ENCODE assay signal across 8 cellular contexts in genomic region chr2:221571391-221572179, GRCh38. TPM values are rescaled to one million over a fixed set of nuclear protein-coding genes. Genes with fewer than 3 reads are reported as not detected.
DNase-seq lines count a peak whose midpoint lies in the region; ATAC-seq, FAIRE-seq and TF ChIP-seq lines count a peak whose summit lies in the region.

No MANE protein-coding gene starts in this region.

- H3K27me3 ChIP-seq in endothelial cell of umbilical vein (ENCODE audit: control insufficient read depth in 2 of 2, insufficient read depth in 2 of 2, low read length in 2 of 2) (peaks cover 3 to 8% of the 10 kb centered on the region in 2 experiments), mononuclear cell (ENCODE audit: insufficient read depth, low read length) (peaks cover 75% of the 10 kb centered on the region)

- dilution Hi-C loops in endothelial cell of umbilical vein (cut with MboI; ENCODE audit: extremely low pct_ligation_motif_present, low sequenced_read_pairs): no loop called here

- H3K4me1 ChIP-seq in endothelial cell of umbilical vein (ENCODE audit: control insufficient read depth, extremely low read depth, insufficient read depth, low read length): peaks cover 10% of the 10 kb centered on the region
- peaks cover 35% of the 10 kb centered on the region for H3K4me1 ChIP-seq in mononuclear cell (ENCODE audit: insufficient read depth, low read length)

- TF ChIP-seq POLR2A in endothelial cell of umbilical vein (IDR thresholded peaks at IDR 0.05; ENCODE audit: low read depth, low read length): no peak

- BruUV-seq in endothelial cell of umbilical vein (replicated peaks; lab: Mats Ljungman, UMichigan): no TSS peak

- no peaks in the 10 kb centered on the region for H3K36me3 ChIP-seq in endothelial cell of umbilical vein (ENCODE audit: control insufficient read depth in 2 of 2, extremely low read depth in 1 of 2, insufficient read depth in 2 of 2, low read length in 2 of 2)

- peak; percentile 5 for ATAC-seq in GM21367 (IDR thresholded peaks at IDR 0.05; ENCODE audit: unreplicated experiment)

- CTCF ChIA-PET in activated CD4-positive, alpha-beta memory T cell treated with anti-CD3 and anti-CD28 coated beads, Interleukin-2, amount 10 ng/mL, durations not matched to agents 7 days and 5 days (lab: Charles Lee): interaction anchor here (0.9 kb wide), 1 partner anchor 17 kb away, joined by 4 read pairs; no protein-coding TSS in a partner anchor
- CTCF ChIA-PET in endothelial cell of umbilical vein (lab: Charles Lee): interaction anchor here (0.8 to 4.5 kb wide), 6 partner anchors 41 to 1835 kb away, joined by 3 to 87 read pairs (median 4); no protein-coding TSS in a partner anchor

- H3K27ac ChIP-seq in endothelial cell of umbilical vein (ENCODE audit: insufficient read depth, low read depth, low read length) (peak overlapping the region; percentile 27), temporal lobe (ENCODE audit: low read depth, low read length) (peak overlapping the region; percentile 47)

- H3K9ac ChIP-seq in endothelial cell of umbilical vein (replicated peaks; ENCODE audit: extremely low read depth, insufficient read depth, low read length): peak overlapping the region; percentile 64

- no peaks in the 10 kb centered on the region for H3K9me1 ChIP-seq in endothelial cell of umbilical vein (replicated peaks; ENCODE audit: control insufficient read depth, extremely low read depth, insufficient read depth, low read length)

- H3K4me2 ChIP-seq in endothelial cell of umbilical vein (ENCODE audit: insufficient read depth, low read length): peak overlapping the region; percentile 32

- TF ChIP-seq CTCF in endothelial cell of umbilical vein (IDR thresholded peaks at IDR 0.05; ENCODE audit: extremely low read depth in 1 of 2, insufficient read depth in 1 of 2, low read depth in 1 of 2, low read length in 2 of 2): no peak

- H3K9me3 ChIP-seq in endothelial cell of umbilical vein (replicated peaks; ENCODE audit: control insufficient read depth, insufficient read depth, low read length): no peaks in the 10 kb centered on the region
- no peaks in the 10 kb centered on the region for H3K9me3 ChIP-seq in mononuclear cell (ENCODE audit: low read depth, low read length)

- peaks cover 10% of the 10 kb centered on the region for H3K79me2 ChIP-seq in endothelial cell of umbilical vein (ENCODE audit: control insufficient read depth, insufficient read depth, low read length)

- H4K20me1 ChIP-seq in endothelial cell of umbilical vein (replicated peaks; ENCODE audit: control insufficient read depth, extremely low read depth, insufficient read depth, low read length): no peaks in the 10 kb centered on the region

- DNase-seq in COLO668 (lab: John Stamatoyannopoulos, UW; ENCODE audit: unreplicated experiment): peak; percentile 59
- DNase-seq in HTR-8/SVneo (ENCODE audit: insufficient read length, low spot score): peak; percentile 21
- peak; percentile 29 for DNase-seq in activated CD4-positive, alpha-beta memory T cell treated with anti-CD3 and anti-CD28 coated beads, Interleukin-2, amount 10 ng/mL, durations not matched to agents 7 days and 5 days
- peak; percentile 47 for DNase-seq in endothelial cell of umbilical vein (ENCODE audit: low read depth, low spot score)
- no peak for DNase-seq in NCI-H1092 (lab: John Stamatoyannopoulos, UW)

- H3K4me3 ChIP-seq in endothelial cell of umbilical vein (replicated peaks in 1 of 3; ENCODE audit: insufficient read depth in 1 of 3, low read depth in 1 of 3, low read length in 3 of 3) (peak overlapping the region; percentile 53 to 70 (median 67)), mononuclear cell (ENCODE audit: low read length) (peak overlapping the region; percentile 76)

- POLR2A ChIA-PET in activated CD4-positive, alpha-beta memory T cell treated with anti-CD3 and anti-CD28 coated beads, Interleukin-2, amount 10 ng/mL, durations not matched to agents 7 days and 5 days (lab: Charles Lee): interaction anchor here (0.8 to 3.7 kb wide), 2 partner anchors 42 to 53 kb away, joined by 3 to 49 read pairs; no protein-coding TSS in a partner anchor
- POLR2A ChIA-PET in endothelial cell of umbilical vein (lab: Charles Lee): interaction anchor here (0.6 kb wide), 1 partner anchor 18 kb away, joined by 3 read pairs; no protein-coding TSS in a partner anchor

- H3K27me3 Mint-ChIP-seq in activated CD4-positive, alpha-beta memory T cell treated with anti-CD3 and anti-CD28 coated beads, Interleukin-2, amount 10 ng/mL, durations not matched to agents 7 days and 5 days: peaks cover 48% of the 10 kb centered on the region

- peaks cover 29% of the 10 kb centered on the region for H3K4me1 Mint-ChIP-seq in activated CD4-positive, alpha-beta memory T cell treated with anti-CD3 and anti-CD28 coated beads, Interleukin-2, amount 10 ng/mL, durations not matched to agents 7 days and 5 days

- FAIRE-seq in HTR-8/SVneo (lab: Jason Lieb, UNC) (no peak), endothelial cell of umbilical vein (lab: Jason Lieb, UNC) (peak; percentile 54)

- peak overlapping the region; percentile 53 for H3K27ac Mint-ChIP-seq in activated CD4-positive, alpha-beta memory T cell treated with anti-CD3 and anti-CD28 coated beads, Interleukin-2, amount 10 ng/mL, durations not matched to agents 7 days and 5 days

- peak overlapping the region; percentile 50 for H2AFZ ChIP-seq in endothelial cell of umbilical vein (ENCODE audit: low read depth, low read length)

- H3K9me3 Mint-ChIP-seq in activated CD4-positive, alpha-beta memory T cell treated with anti-CD3 and anti-CD28 coated beads, Interleukin-2, amount 10 ng/mL, durations not matched to agents 7 days and 5 days: no peaks in the 10 kb centered on the region

- H3K36me3 Mint-ChIP-seq in activated CD4-positive, alpha-beta memory T cell treated with anti-CD3 and anti-CD28 coated beads, Interleukin-2, amount 10 ng/mL, durations not matched to agents 7 days and 5 days (ENCODE audit: low read depth): peaks cover 15% of the 10 kb centered on the region

- peak overlapping the region; percentile 82 for H3K4me3 Mint-ChIP-seq in activated CD4-positive, alpha-beta memory T cell treated with anti-CD3 and anti-CD28 coated beads, Interleukin-2, amount 10 ng/mL, durations not matched to agents 7 days and 5 days

- intact Hi-C loops in endothelial cell of umbilical vein (cut with micrococcal nuclease): loop anchor here (1.0 to 10.0 kb wide), 13 partner anchors 53 to 484 kb away; no protein-coding TSS in a partner anchor

TF ChIP-seq in endothelial cell of umbilical vein, 7 proteins besides CTCF, POLR2A, EP300 and RAD21:
- TF ChIP-seq GATA2 (IDR thresholded peaks at IDR 0.05; ENCODE audit: insufficient read depth, insufficient read length, low read depth, low read length) (peak; percentile 17), EZH2 (IDR thresholded peaks at IDR 0.05; ENCODE audit: borderline replicate concordance, low read depth, low read length, severe bottlenecking) (no peak), JUN (IDR thresholded peaks at IDR 0.05; ENCODE audit: borderline replicate concordance, insufficient read depth, insufficient read length, low read depth) (no peak), FOS (IDR thresholded peaks at IDR 0.05; ENCODE audit: borderline replicate concordance, insufficient read depth, low read length) (no peak)
- TF ChIP-seq, protein P1, sequence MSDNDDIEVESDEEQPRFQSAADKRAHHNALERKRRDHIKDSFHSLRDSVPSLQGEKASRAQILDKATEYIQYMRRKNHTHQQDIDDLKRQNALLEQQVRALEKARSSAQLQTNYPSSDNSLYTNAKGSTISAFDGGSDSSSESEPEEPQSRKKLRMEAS (IDR thresholded peaks at IDR 0.05; ENCODE audit: insufficient read depth, insufficient read length): no peak

RNA-seq across cellular contexts. Expression of gene EPHA4, which starts 0.5 kb away (rescaled TPM):
- total RNA-seq in activated CD4-positive, alpha-beta memory T cell treated with anti-CD3 and anti-CD28 coated beads, Interleukin-2, amount 10 ng/mL, durations not matched to agents 7 days and 5 days: 10 to 100 TPM; 11.7 to 11.8 TPM
- 17.4 and 19.8 TPM in 2 replicates for total RNA-seq in endothelial cell of umbilical vein
- polyA plus RNA-seq in endothelial cell of umbilical vein: 11.5 and 11.9 TPM in 2 replicates
- 6.4 and 7.6 TPM in 2 replicates for polyA plus RNA-seq in endothelial cell of umbilical vein (2011; cell fraction: cytosol; rRNA removed)
- 40.6 and 42.1 TPM in 2 replicates for polyA plus RNA-seq in endothelial cell of umbilical vein (2011; cell fraction: nucleus; rRNA removed)
- 11.0 and 18.2 TPM in 2 replicates for polyA plus RNA-seq in endothelial cell of umbilical vein (2012)
- polyA minus RNA-seq in endothelial cell of umbilical vein: 42.8 and 61.4 TPM in 2 replicates
- polyA minus RNA-seq in endothelial cell of umbilical vein (2011; cell fraction: cytosol; rRNA and poly(A)+ RNA removed): not detected
- 73.1 and 96.4 TPM in 2 replicates for polyA minus RNA-seq in endothelial cell of umbilical vein (2011; cell fraction: nucleus; rRNA and poly(A)+ RNA removed)
- total RNA-seq in mononuclear cell: 19.0 TPM
- total RNA-seq in temporal lobe: 134 TPM
